In the genomic region with DNA sequence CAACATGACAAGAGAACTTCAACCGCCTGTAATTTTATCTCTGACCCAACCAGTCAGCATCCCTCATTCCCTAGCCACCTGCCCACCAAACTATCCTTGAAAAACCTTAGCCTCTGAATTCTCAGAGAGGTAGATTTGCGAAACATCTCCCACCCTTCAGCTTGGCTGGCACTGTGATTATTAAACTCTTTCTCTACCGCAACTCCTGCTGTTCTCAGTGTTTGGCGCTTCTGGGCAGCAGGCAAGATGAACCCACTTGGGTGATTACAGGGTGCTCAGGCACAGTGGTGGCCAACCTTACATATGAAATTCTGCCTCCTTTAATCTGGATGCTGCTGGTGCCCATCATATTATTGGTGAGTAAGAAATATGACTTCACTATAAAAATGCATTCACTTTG, we compare ENCODE assay signal across 30 cellular contexts. TPM values are rescaled to one million over a fixed set of nuclear protein-coding genes. Genes with fewer than 3 reads are reported as not detected.
"Had no signal": no experiment of that assay in that cellular context is flagged by ENCODE, and none has a peak within 500 bp of the region (broad histone marks: within the 10 kb centered on the region; RNA-seq: fewer than 3 reads in every experiment).

No MANE protein-coding gene starts in this region.

- H3K27ac ChIP-seq: ascending aorta, cardiac muscle cell, VCaP had no signal

- H3K36me3 ChIP-seq: ascending aorta, cardiac muscle cell had no signal

- H3K4me1 ChIP-seq: ascending aorta had no signal

- DNase-seq: activated B cell treated with CpG ODN at 0.5 μM for 24 hours; activated CD4-positive, alpha-beta memory T cell treated with anti-CD3 and anti-CD28 coated beads, Interleukin-2, amount 10 ng/mL, durations not matched to agents 7 days and 5 days; activated CD4-positive, alpha-beta T cell treated with anti-CD3 and anti-CD28 coated beads for 4 hours; activated CD4-positive, alpha-beta T cell treated with anti-CD3 and anti-CD28 coated beads, Interleukin-2, amount 10 ng/mL, durations not matched to agents 24 days and 14 days; activated CD4-positive, alpha-beta T cell treated with anti-CD3 and anti-CD28 coated beads, Interleukin-2, amount 50 U/mL, for 1 hour; activated CD4-positive, alpha-beta T cell treated with anti-CD3 and anti-CD28 coated beads, Interleukin-2, amount 50 U/mL, for 48 hours; activated CD4-positive, CD25-positive, alpha-beta regulatory T cell treated with anti-CD3 and anti-CD28 coated beads, Interleukin-2, amount 50 U/mL, for 72 hours; activated CD8-positive, alpha-beta memory T cell treated with anti-CD3 and anti-CD28 coated beads for 24 hours; activated CD8-positive, alpha-beta memory T cell treated with anti-CD3 and anti-CD28 coated beads, Interleukin-2, amount 10 ng/mL, durations not matched to agents 7 days and 5 days; activated CD8-positive, alpha-beta memory T cell treated with anti-CD3 and anti-CD28 coated beads, Interleukin-2, amount 50 U/mL, for 48 hours; activated CD8-positive, alpha-beta T cell treated with anti-CD3 and anti-CD28 coated beads, Interleukin-2, amount 10 ng/mL, durations not matched to agents 7 days and 5 days; activated effector memory CD4-positive, alpha-beta T cell treated with Interleukin-2 at 50 U/mL for 16 hours; activated gamma-delta T cell; activated naive CD4-positive, alpha-beta T cell treated with anti-CD3 and anti-CD28 coated beads, Interleukin-2, amount 10 ng/mL, durations not matched to agents 7 days and 5 days; activated naive CD4-positive, alpha-beta T cell treated with Interleukin-2 at 50 U/mL for 16 hours; activated naive CD8-positive, alpha-beta T cell treated with anti-CD3 and anti-CD28 coated beads, Interleukin-2, amount 10 ng/mL, durations not matched to agents 7 days and 5 days; activated naive CD8-positive, alpha-beta T cell treated with anti-CD3 and anti-CD28 coated beads, Interleukin-2, amount 50 U/mL, for 24 hours; activated T-cell treated with anti-CD3 and anti-CD28 coated beads, Interleukin-2, amount 50 U/mL, for 24 hours; activated T-cell treated with anti-CD3 and anti-CD28 coated beads, Interleukin-2, amount 50 U/mL, for 48 hours; amygdala; anterior cingulate cortex; caudate nucleus; cerebellar nuclear complex; T-helper 2 cell; T-helper 9 cell had no signal

- H3K27me3 ChIP-seq: ascending aorta, cardiac muscle cell had no signal

- H3K4me3 ChIP-seq: ascending aorta, cardiac muscle cell had no signal

RNA-seq across cellular contexts. Expression of gene CCDC190, which starts 22.1 kb away (rescaled TPM):
- total RNA-seq: activated B cell treated with CpG ODN at 0.5 μM for 24 hours; activated CD4-positive, alpha-beta memory T cell treated with anti-CD3 and anti-CD28 coated beads, Interleukin-2, amount 10 ng/mL, durations not matched to agents 7 days and 5 days; activated CD4-positive, alpha-beta T cell treated with anti-CD3 and anti-CD28 coated beads, Interleukin-2, amount 10 ng/mL, durations not matched to agents 24 days and 14 days; activated CD8-positive, alpha-beta memory T cell treated with anti-CD3 and anti-CD28 coated beads, Interleukin-2, amount 10 ng/mL, durations not matched to agents 7 days and 5 days; activated CD8-positive, alpha-beta T cell treated with anti-CD3 and anti-CD28 coated beads, Interleukin-2, amount 10 ng/mL, durations not matched to agents 7 days and 5 days; activated naive CD8-positive, alpha-beta T cell treated with anti-CD3 and anti-CD28 coated beads, Interleukin-2, amount 10 ng/mL, durations not matched to agents 7 days and 5 days; activated T-helper 2 cell treated with anti-CD3 and anti-CD28 coated beads, Interferon-gamma antibody, Interleukin-2, Interleukin-4, amounts not matched to agents 10 μg/mL and 5 μg/mL and 100 μg/mL, durations not matched to agents 14 hours and 24 hours and 36 hours; bronchial epithelial cell; cardiac muscle cell had no signal
